8 cellular contexts compared by ENCODE assay signal in genomic region chr22:29202231-29203192, GRCh38. TPM values are rescaled to one million over a fixed set of nuclear protein-coding genes. Genes with fewer than 3 reads are reported as not detected.
DNase-seq lines count a peak whose midpoint lies in the region; ATAC-seq and TF ChIP-seq lines count a peak whose summit lies in the region.

No MANE protein-coding gene starts in this region.

- peak overlapping the region; percentile 63 for H3K4me3 Mint-ChIP-seq in natural killer cell

- H3K27ac ChIP-seq in aorta (ENCODE audit: low read depth in 1 of 2, low read length in 2 of 2), result no peak overlapping the region

- H3K4me1 ChIP-seq in aorta (ENCODE audit: control insufficient read depth in 1 of 2, insufficient read depth in 2 of 2, low read length in 2 of 2), result no peaks in the 10 kb centered on the region

- peaks cover 32 to 42% of the 10 kb centered on the region in 2 donors for H3K4me1 Mint-ChIP-seq in natural killer cell

- 69 to 75% methylated on average over 23 of the region's 23 CpGs for WGBS in aorta, 2 donors

- peak; percentile 95 for DNase-seq in GM06990 (ENCODE audit: extremely low read depth, insufficient read length)
- DNase-seq in effector CD8-positive, alpha-beta T cell (lab: John Stamatoyannopoulos, UW), result peak; percentile 8
- peak; percentile 39 for DNase-seq in natural killer cell
- peak; percentile 77 to 82 for DNase-seq in aorta
- DNase-seq in occipital lobe (lab: John Stamatoyannopoulos, UW), result no peak

- H3K27me3 ChIP-seq in GM06990 (replicated peaks; ENCODE audit: control insufficient read depth, insufficient read depth, low read length), result no peaks in the 10 kb centered on the region
- H3K27me3 ChIP-seq in aorta (ENCODE audit: control insufficient read depth in 1 of 2, insufficient read depth in 2 of 2, low read length in 1 of 2), result no peaks in the 10 kb centered on the region

- ATAC-seq in GM21390 (IDR thresholded peaks at IDR 0.05; ENCODE audit: unreplicated experiment), result peak; percentile 68
- ATAC-seq in activated CD4-positive, CD25-positive, alpha-beta regulatory T cell treated with anti-CD3 and anti-CD28 coated beads, Interleukin-2, amount 50 U/mL, for 24 hours, result peak; percentile 60 to 73
- ATAC-seq in natural killer cell, result peak; percentile 70 to 86 (median 72)
- ATAC-seq in aorta (ENCODE audit: low FRiP score), result peak; percentile 49

- H3K9me3 ChIP-seq in aorta (ENCODE audit: control insufficient read depth, low read length), result no peaks in the 10 kb centered on the region

- H3K36me3 Mint-ChIP-seq in natural killer cell, result no peaks in the 10 kb centered on the region

- TF ChIP-seq RAD21 in Ishikawa (IDR thresholded peaks at IDR 0.05; ENCODE audit: low read depth), result peak; percentile 54

- peaks cover 0 to 3% of the 10 kb centered on the region in 2 donors for H3K27me3 Mint-ChIP-seq in natural killer cell (ENCODE audit: low read depth in 2 of 2)

- H3K36me3 ChIP-seq in GM06990 (ENCODE audit: control insufficient read depth, insufficient read depth, low read length) (no peaks in the 10 kb centered on the region), aorta (ENCODE audit: control insufficient read depth in 1 of 2, insufficient read depth in 2 of 2, low read length in 1 of 2) (no peaks in the 10 kb centered on the region)

- H3K27ac Mint-ChIP-seq in natural killer cell, result peak overlapping the region; percentile 53 to 75

- no peak for TF ChIP-seq EP300 in Ishikawa (IDR thresholded peaks at IDR 0.05; ENCODE audit: borderline replicate concordance)

- H3K4me3 ChIP-seq in GM06990 (replicated peaks; ENCODE audit: low read depth, low read length), result peak overlapping the region; percentile 11; the same call in 1 of the 2 replicates
- no peak overlapping the region for H3K4me3 ChIP-seq in aorta (ENCODE audit: low read length in 2 of 2)

- intact Hi-C loops in natural killer cell (cut with micrococcal nuclease), result loop anchor here (5.0 kb wide), 1 partner anchor 45 kb away; no protein-coding TSS in a partner anchor
- intact Hi-C loops in aorta (cut with DNase I), result loop anchor here in 1 of 2 donors (5.0 kb wide), 1 partner anchor 40 kb away; no protein-coding TSS in a partner anchor

- H3K9me3 Mint-ChIP-seq in natural killer cell, result no peaks in the 10 kb centered on the region

- TF ChIP-seq CTCF in GM06990 (IDR thresholded peaks at IDR 0.05; ENCODE audit: insufficient read depth, low read length, poor library complexity, severe bottlenecking), result peak; percentile 42
- no peak for TF ChIP-seq CTCF in natural killer cell (IDR thresholded peaks at IDR 0.05)

TF ChIP-seq in Ishikawa, 13 proteins besides CTCF, POLR2A, EP300 and RAD21:
- TF ChIP-seq TAF1 (IDR thresholded peaks at IDR 0.05; ENCODE audit: low read depth), result no peak
- TF ChIP-seq NFIC (IDR thresholded peaks at IDR 0.05), result no peak
- no peak for TF ChIP-seq TEAD4 (IDR thresholded peaks at IDR 0.05)
- TF ChIP-seq, protein P1, sequence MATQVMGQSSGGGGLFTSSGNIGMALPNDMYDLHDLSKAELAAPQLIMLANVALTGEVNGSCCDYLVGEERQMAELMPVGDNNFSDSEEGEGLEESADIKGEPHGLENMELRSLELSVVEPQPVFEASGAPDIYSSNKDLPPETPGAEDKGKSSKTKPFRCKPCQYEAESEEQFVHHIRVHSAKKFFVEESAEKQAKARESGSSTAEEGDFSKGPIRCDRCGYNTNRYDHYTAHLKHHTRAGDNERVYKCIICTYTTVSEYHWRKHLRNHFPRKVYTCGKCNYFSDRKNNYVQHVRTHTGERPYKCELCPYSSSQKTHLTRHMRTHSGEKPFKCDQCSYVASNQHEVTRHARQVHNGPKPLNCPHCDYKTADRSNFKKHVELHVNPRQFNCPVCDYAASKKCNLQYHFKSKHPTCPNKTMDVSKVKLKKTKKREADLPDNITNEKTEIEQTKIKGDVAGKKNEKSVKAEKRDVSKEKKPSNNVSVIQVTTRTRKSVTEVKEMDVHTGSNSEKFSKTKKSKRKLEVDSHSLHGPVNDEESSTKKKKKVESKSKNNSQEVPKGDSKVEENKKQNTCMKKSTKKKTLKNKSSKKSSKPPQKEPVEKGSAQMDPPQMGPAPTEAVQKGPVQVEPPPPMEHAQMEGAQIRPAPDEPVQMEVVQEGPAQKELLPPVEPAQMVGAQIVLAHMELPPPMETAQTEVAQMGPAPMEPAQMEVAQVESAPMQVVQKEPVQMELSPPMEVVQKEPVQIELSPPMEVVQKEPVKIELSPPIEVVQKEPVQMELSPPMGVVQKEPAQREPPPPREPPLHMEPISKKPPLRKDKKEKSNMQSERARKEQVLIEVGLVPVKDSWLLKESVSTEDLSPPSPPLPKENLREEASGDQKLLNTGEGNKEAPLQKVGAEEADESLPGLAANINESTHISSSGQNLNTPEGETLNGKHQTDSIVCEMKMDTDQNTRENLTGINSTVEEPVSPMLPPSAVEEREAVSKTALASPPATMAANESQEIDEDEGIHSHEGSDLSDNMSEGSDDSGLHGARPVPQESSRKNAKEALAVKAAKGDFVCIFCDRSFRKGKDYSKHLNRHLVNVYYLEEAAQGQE (IDR thresholded peaks at IDR 0.05; ENCODE audit: low read depth), result no peak
- TF ChIP-seq YY1 (IDR thresholded peaks at IDR 0.05; ENCODE audit: low read depth), result no peak
- TF ChIP-seq MAX (IDR thresholded peaks at IDR 0.05), result no peak
- TF ChIP-seq USF1 (IDR thresholded peaks at IDR 0.05), result no peak
- no peak for TF ChIP-seq CREB1 (IDR thresholded peaks at IDR 0.05; ENCODE audit: low read depth)
- TF ChIP-seq TCF12 (IDR thresholded peaks at IDR 0.05; ENCODE audit: low read depth), result no peak
- TF ChIP-seq EGR1 (IDR thresholded peaks at IDR 0.05), result no peak
- TF ChIP-seq CEBPB (IDR thresholded peaks at IDR 0.05), result no peak
- TF ChIP-seq FOXM1 (IDR thresholded peaks at IDR 0.05; ENCODE audit: borderline replicate concordance, low read depth), result no peak
- no peak for TF ChIP-seq ZBTB7A (IDR thresholded peaks at IDR 0.05; ENCODE audit: low read depth)

RNA-seq across cellular contexts. Expression of gene EMID1, which starts 3.2 kb away (rescaled TPM):
- total RNA-seq in natural killer cell, result 1 to 10 TPM in 1 of 3 donors, under 1 TPM in 2; 0.59 to 1.3 (median 0.65) TPM
- total RNA-seq in aorta, result 1 to 10 TPM; 1.2 to 7.0 TPM
- polyA plus RNA-seq in aorta, result under 1 TPM; 0.13 to 0.69 TPM
- total RNA-seq in occipital lobe, result 31.8 TPM
